In genomic region chr6:89411269-89412070, GRCh38 we compare ENCODE assay signal across 8 cellular contexts. TPM values are rescaled to one million over a fixed set of nuclear protein-coding genes. Genes with fewer than 3 reads are reported as not detected.
A peak's percentile ranks its signal among the peaks of the same experiment; 100 is the strongest.
DNase-seq lines count a peak whose midpoint lies in the region; ATAC-seq and TF ChIP-seq lines count a peak whose summit lies in the region.

No MANE protein-coding gene starts in this region.

- peaks cover 33% of the 10 kb centered on the region for H3K27me3 Mint-ChIP-seq in activated CD4-positive, alpha-beta T cell treated with anti-CD3 and anti-CD28 coated beads, Interleukin-2, amount 10 ng/mL, durations not matched to agents 7 days and 5 days
- H3K27me3 Mint-ChIP-seq in naive B cell: peaks cover 18 to 22% (median 22%) of the 10 kb centered on the region in 3 donors

- TF ChIP-seq POLR2A in tibial nerve (IDR thresholded peaks at IDR 0.05): no peak

- H3K36me3 Mint-ChIP-seq in activated CD4-positive, alpha-beta T cell treated with anti-CD3 and anti-CD28 coated beads, Interleukin-2, amount 10 ng/mL, durations not matched to agents 7 days and 5 days (ENCODE audit: low read depth): peaks cover 2% of the 10 kb centered on the region
- no peaks in the 10 kb centered on the region for H3K36me3 Mint-ChIP-seq in naive B cell

- H3K4me3 ChIP-seq in epithelial cell of proximal tubule (ENCODE audit: low read depth, low read length): peak overlapping the region; percentile 72
- H3K4me3 ChIP-seq in tibial nerve: peak overlapping the region; percentile 43 to 85 (median 74)

- peak overlapping the region; percentile 79 for H3K4me3 Mint-ChIP-seq in activated CD4-positive, alpha-beta T cell treated with anti-CD3 and anti-CD28 coated beads, Interleukin-2, amount 10 ng/mL, durations not matched to agents 7 days and 5 days
- peak overlapping the region; percentile 78 to 95 (median 90) for H3K4me3 Mint-ChIP-seq in naive B cell

- peaks cover 0 to 23% (median 5%) of the 10 kb centered on the region in 4 donors for H3K4me1 ChIP-seq in tibial nerve

- 1% methylated on average over 29 to 63 of the region's 83 CpGs for WGBS in tibial nerve, 2 donors

- POLR2A ChIA-PET in activated CD4-positive, alpha-beta T cell treated with anti-CD3 and anti-CD28 coated beads, Interleukin-2, amount 10 ng/mL, durations not matched to agents 7 days and 5 days (lab: Charles Lee): interaction anchor here (0.9 kb wide), 1 partner anchor 39 kb away, joined by 3 read pairs; no protein-coding TSS in a partner anchor

- no peak for TF ChIP-seq EP300 in tibial nerve (IDR thresholded peaks at IDR 0.05)

- no peaks in the 10 kb centered on the region for H3K27me3 ChIP-seq in tibial nerve

- no peaks in the 10 kb centered on the region for H3K9me3 ChIP-seq in tibial nerve

- H3K27ac Mint-ChIP-seq in activated CD4-positive, alpha-beta T cell treated with anti-CD3 and anti-CD28 coated beads, Interleukin-2, amount 10 ng/mL, durations not matched to agents 7 days and 5 days: peak overlapping the region; percentile 60
- peak overlapping the region in 1 of 6 donors; percentile 83 for H3K27ac Mint-ChIP-seq in naive B cell

- DNase-seq in GF-D8 (lab: John Stamatoyannopoulos, UW) (peak; percentile 5), Kasumi-1 (lab: John Stamatoyannopoulos, UW) (peak; percentile 54 to 55), epithelial cell of proximal tubule (ENCODE audit: low read depth) (no peak), naive B cell (peak; percentile 33), tibial nerve (ENCODE audit: low spot score in 2 of 2) (no peak), AG08395 (ENCODE audit: low spot score) (no peak)
- DNase-seq in activated CD4-positive, alpha-beta T cell treated with anti-CD3 and anti-CD28 coated beads, Interleukin-2, amount 10 ng/mL, durations not matched to agents 7 days and 5 days: peak; percentile 19

- H3K4me1 Mint-ChIP-seq in activated CD4-positive, alpha-beta T cell treated with anti-CD3 and anti-CD28 coated beads, Interleukin-2, amount 10 ng/mL, durations not matched to agents 7 days and 5 days: peaks cover 22% of the 10 kb centered on the region
- peaks cover 17 to 22% (median 19%) of the 10 kb centered on the region in 3 donors for H3K4me1 Mint-ChIP-seq in naive B cell

- TF ChIP-seq CTCF in epithelial cell of proximal tubule (conservative IDR thresholded peaks at IDR 0.05; ENCODE audit: low read depth, low read length) (no peak), tibial nerve (IDR thresholded peaks at IDR 0.05) (no peak)

- CTCF ChIA-PET in activated CD4-positive, alpha-beta T cell treated with anti-CD3 and anti-CD28 coated beads, Interleukin-2, amount 10 ng/mL, durations not matched to agents 7 days and 5 days (lab: Charles Lee): interaction anchor here (0.9 to 1.4 kb wide), 5 partner anchors 8 to 199 kb away, joined by 3 to 6 read pairs (median 3); partner anchors contain the start of gene ANKRD6

- peak; percentile 46 for ATAC-seq in GM21717 (IDR thresholded peaks at IDR 0.05; ENCODE audit: unreplicated experiment)
- ATAC-seq in naive B cell (ENCODE audit: low read depth in 2 of 2): peak; percentile 42 to 47

- H3K27ac ChIP-seq in tibial nerve: peak overlapping the region; percentile 26 to 88 (median 80)

- no peaks in the 10 kb centered on the region for H3K36me3 ChIP-seq in tibial nerve

- H3K9me3 Mint-ChIP-seq in activated CD4-positive, alpha-beta T cell treated with anti-CD3 and anti-CD28 coated beads, Interleukin-2, amount 10 ng/mL, durations not matched to agents 7 days and 5 days: no peaks in the 10 kb centered on the region
- no peaks in the 10 kb centered on the region for H3K9me3 Mint-ChIP-seq in naive B cell

RNA-seq across cellular contexts. Expression of gene RRAGD, which starts 0.6 kb away (rescaled TPM):
- total RNA-seq in activated CD4-positive, alpha-beta T cell treated with anti-CD3 and anti-CD28 coated beads, Interleukin-2, amount 10 ng/mL, durations not matched to agents 7 days and 5 days: 1 to 10 TPM; 8.8 TPM
- 10.8 and 12.7 TPM in 2 replicates for total RNA-seq in epithelial cell of proximal tubule
- polyA plus RNA-seq in naive B cell (ENCODE audit: low read depth in 6 of 6): under 1 TPM; 0.21 to 0.68 (median 0.55) TPM
- 10 to 100 TPM; 10.9 to 21.3 (median 15.2) TPM for total RNA-seq in tibial nerve

RNA-seq across cellular contexts. Expression of gene ANKRD6, which starts 21.5 kb away (rescaled TPM):
- total RNA-seq in activated CD4-positive, alpha-beta T cell treated with anti-CD3 and anti-CD28 coated beads, Interleukin-2, amount 10 ng/mL, durations not matched to agents 7 days and 5 days: 1 to 10 TPM; 3.3 to 4.8 TPM
- total RNA-seq in epithelial cell of proximal tubule: 4.4 and 6.2 TPM in 2 replicates
- 1 to 10 TPM in 3 of 6 donors, under 1 TPM in 2, not detected in 1; 0.63 to 1.2 (median 1.1) TPM for polyA plus RNA-seq in naive B cell (ENCODE audit: low read depth in 6 of 6)
- 10 to 100 TPM; 10.1 to 22.8 (median 13.0) TPM for total RNA-seq in tibial nerve

RNA-seq across cellular contexts. Expression of gene UBE2J1, which starts 58.9 kb away (rescaled TPM):
- 10 to 100 TPM; 25.9 to 30.9 TPM for total RNA-seq in activated CD4-positive, alpha-beta T cell treated with anti-CD3 and anti-CD28 coated beads, Interleukin-2, amount 10 ng/mL, durations not matched to agents 7 days and 5 days
- total RNA-seq in epithelial cell of proximal tubule (47.2 and 58.5 TPM in 2 replicates), tibial nerve (10 to 100 TPM; 25.3 to 30.4 (median 26.7) TPM)
- polyA plus RNA-seq in naive B cell (ENCODE audit: low read depth in 6 of 6): 100 to 1,000 TPM in 4 of 6 donors, 10 to 100 TPM in 2; 84.4 to 147 (median 112) TPM

Comparison
In these comparisons a context has a peak if more than half of its experiments do, and no peak if none do; other contexts are left out.
1. DNase-seq: peak in GF-D8 (single experiment), Kasumi-1 (2 of 2), activated CD4-positive, alpha-beta T cell treated with anti-CD3 and anti-CD28 coated beads, Interleukin-2, amount 10 ng/mL, durations not matched to agents 7 days and 5 days (single experiment) and naive B cell (single experiment); none in epithelial cell of proximal tubule (single experiment), tibial nerve (0 of 2) and AG08395 (single experiment).